In the genomic region with DNA sequence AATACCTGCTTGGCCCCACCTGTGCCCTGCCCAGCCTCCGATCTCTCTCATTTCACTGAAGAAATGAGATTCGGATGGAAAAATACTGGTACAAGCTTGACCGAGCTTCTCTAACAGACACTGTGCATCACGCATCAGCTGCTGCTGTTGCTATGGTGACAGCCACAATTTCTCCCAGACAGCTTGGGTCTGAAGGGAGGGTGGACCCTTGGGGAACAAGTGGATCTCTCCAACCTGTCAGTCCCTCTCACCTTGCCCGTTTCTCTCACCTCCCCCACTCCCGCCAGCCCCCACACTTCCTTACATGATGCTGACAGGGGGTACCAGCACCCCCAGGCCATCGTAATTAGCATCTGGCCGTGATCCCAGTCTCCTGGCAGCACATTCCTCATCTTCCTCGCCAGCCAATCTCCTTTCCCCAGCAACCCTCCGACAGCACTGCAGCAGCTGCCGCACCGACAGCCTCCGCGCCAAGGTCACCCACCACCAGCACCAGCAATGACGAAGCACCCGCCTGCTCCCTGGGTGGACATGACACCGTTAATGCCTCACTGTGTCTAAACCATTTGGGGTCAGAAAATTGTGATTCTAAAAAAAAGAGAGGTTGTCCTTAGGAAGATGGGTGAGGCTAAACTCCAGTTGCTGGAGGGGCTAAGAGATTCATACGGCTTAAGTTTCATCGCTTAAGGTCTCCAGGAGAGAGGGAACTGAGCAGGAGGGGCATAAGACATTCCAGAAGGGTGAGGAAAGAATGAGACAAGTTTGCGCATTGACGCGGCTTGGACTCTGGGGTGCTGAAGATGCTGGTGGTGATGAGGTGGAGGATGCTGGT, we compare ENCODE assay signal across 8 cellular contexts. TPM values are rescaled to one million over a fixed set of nuclear protein-coding genes. Genes with fewer than 3 reads are reported as not detected.
DNase-seq lines count a peak whose midpoint lies in the region; ATAC-seq and TF ChIP-seq lines count a peak whose summit lies in the region.

No MANE protein-coding gene starts in this region.

- H3K27ac Mint-ChIP-seq in IgD-negative memory B cell, result peak overlapping the region; percentile 18 to 43 (median 24)
- no peak overlapping the region for H3K27ac Mint-ChIP-seq in CD8-positive, alpha-beta memory T cell

- peak; percentile 70 to 86 for ATAC-seq in left cardiac atrium
- no peak for ATAC-seq in GM19463 (IDR thresholded peaks at IDR 0.05; ENCODE audit: unreplicated experiment)

- H3K36me3 ChIP-seq in BLaER1 treated with 17β-estradiol and CSF1 and Interleukin-3, amounts not matched to agents 10 nM and 100 nM, result no peaks in the 10 kb centered on the region
- no peaks in the 10 kb centered on the region for H3K36me3 ChIP-seq in adrenal gland (replicated peaks in 1 of 2)
- H3K36me3 ChIP-seq in CD8-positive, alpha-beta memory T cell (ENCODE audit: insufficient read depth, low read length), result no peaks in the 10 kb centered on the region

- H3K4me2 ChIP-seq in BLaER1 treated with 17β-estradiol and CSF1 and Interleukin-3, amounts not matched to agents 10 nM and 100 nM, result peak overlapping the region in 10 of 11 experiments; percentile 22 to 74 (median 56); a peak in 19 of 22 replicates

- TF ChIP-seq POLR2A in adrenal gland (IDR thresholded peaks at IDR 0.05), result no peak

- no peak for TF ChIP-seq CTCF in adrenal gland (IDR thresholded peaks at IDR 0.05)

- intact Hi-C loops in adrenal gland (cut with DNase I) (no loop called here), left cardiac atrium (cut with DNase I) (no loop called here)

- peaks cover 7% of the 10 kb centered on the region for H3K27me3 Mint-ChIP-seq in IgD-negative memory B cell
- peaks cover 11 to 14% of the 10 kb centered on the region in 2 donors for H3K27me3 Mint-ChIP-seq in CD8-positive, alpha-beta memory T cell

- no peaks in the 10 kb centered on the region for H3K9me3 ChIP-seq in BLaER1 treated with 17β-estradiol and CSF1 and Interleukin-3, amounts not matched to agents 10 nM and 100 nM (replicated peaks in 1 of 11)
- H3K9me3 ChIP-seq in adrenal gland (replicated peaks in 1 of 3), result no peaks in the 10 kb centered on the region
- H3K9me3 ChIP-seq in CD8-positive, alpha-beta memory T cell (ENCODE audit: low read length), result no peaks in the 10 kb centered on the region

- no peak overlapping the region for H3K4me3 ChIP-seq in BLaER1 treated with 17β-estradiol and CSF1 and Interleukin-3, amounts not matched to agents 10 nM and 100 nM
- H3K4me3 ChIP-seq in adrenal gland, result peak overlapping the region in 1 of 4 donors; percentile 9
- no peak overlapping the region for H3K4me3 ChIP-seq in CD8-positive, alpha-beta memory T cell (ENCODE audit: low read length)

- H4K20me1 ChIP-seq in BLaER1 treated with 17β-estradiol and CSF1 and Interleukin-3, amounts not matched to agents 10 nM and 100 nM, result no peaks in the 10 kb centered on the region

- H3K4me1 ChIP-seq in BLaER1 treated with 17β-estradiol and CSF1 and Interleukin-3, amounts not matched to agents 10 nM and 100 nM, result peaks cover 15 to 29% (median 22%) of the 10 kb centered on the region in 10 experiments
- H3K4me1 ChIP-seq in adrenal gland (replicated peaks in 1 of 2), result peaks cover 23 to 38% of the 10 kb centered on the region in 2 donors
- H3K4me1 ChIP-seq in CD8-positive, alpha-beta memory T cell (ENCODE audit: insufficient read depth, low read length), result no peaks in the 10 kb centered on the region

- POLR2A ChIA-PET in CD8-positive, alpha-beta memory T cell (lab: Charles Lee), result no interaction called here

- no peaks in the 10 kb centered on the region for H3K27me3 ChIP-seq in BLaER1 treated with 17β-estradiol and CSF1 and Interleukin-3, amounts not matched to agents 10 nM and 100 nM
- no peaks in the 10 kb centered on the region for H3K27me3 ChIP-seq in adrenal gland
- peaks cover 6% of the 10 kb centered on the region for H3K27me3 ChIP-seq in CD8-positive, alpha-beta memory T cell (ENCODE audit: insufficient read depth, low read length, poor library complexity, severe bottlenecking)

- H3K27ac ChIP-seq in BLaER1 treated with 17β-estradiol and CSF1 and Interleukin-3, amounts not matched to agents 10 nM and 100 nM, result peak overlapping the region in 1 of 11 experiments; percentile 30; a peak in 1 of 22 replicates
- peak overlapping the region; percentile 35 to 93 (median 88) for H3K27ac ChIP-seq in adrenal gland
- H3K27ac ChIP-seq in CD8-positive, alpha-beta memory T cell (ENCODE audit: low read depth, low read length), result no peak overlapping the region

- H3K9ac ChIP-seq in BLaER1 treated with 17β-estradiol and CSF1 and Interleukin-3, amounts not matched to agents 10 nM and 100 nM, result no peak overlapping the region

- CTCF ChIA-PET in CD8-positive, alpha-beta memory T cell (lab: Charles Lee), result no interaction called here

- no peaks in the 10 kb centered on the region for H3K9me3 Mint-ChIP-seq in IgD-negative memory B cell
- no peaks in the 10 kb centered on the region for H3K9me3 Mint-ChIP-seq in CD8-positive, alpha-beta memory T cell

- H3K36me3 Mint-ChIP-seq in IgD-negative memory B cell, result peaks cover 2% of the 10 kb centered on the region
- H3K36me3 Mint-ChIP-seq in CD8-positive, alpha-beta memory T cell, result no peaks in the 10 kb centered on the region

- no peak overlapping the region for H3K4me3 Mint-ChIP-seq in IgD-negative memory B cell
- H3K4me3 Mint-ChIP-seq in CD8-positive, alpha-beta memory T cell, result no peak overlapping the region

- DNase-seq in adrenal gland (peak; percentile 83 to 96 (median 92)), left cardiac atrium (peak; percentile 70), putamen (ENCODE audit: low spot score) (peak; percentile 78), T-helper 1 cell (no peak)
- DNase-seq in CD8-positive, alpha-beta memory T cell, result no peak

- 13 to 19% (median 16%) methylated on average over 18 to 22 of the region's 22 CpGs for WGBS in adrenal gland, 4 donors

- peaks cover 0 to 7% (median 6%) of the 10 kb centered on the region in 3 donors for H3K4me1 Mint-ChIP-seq in IgD-negative memory B cell
- peaks cover 3 to 8% (median 3%) of the 10 kb centered on the region in 3 donors for H3K4me1 Mint-ChIP-seq in CD8-positive, alpha-beta memory T cell

RNA-seq across cellular contexts. Expression of gene TNRC6A, which starts 58.6 kb away (rescaled TPM):
- polyA plus RNA-seq in IgD-negative memory B cell (26.3 TPM), adrenal gland (10 to 100 TPM; 38.7 to 69.3 (median 42.3) TPM)
- total RNA-seq in adrenal gland (10 to 100 TPM; 32.0 to 83.3 (median 54.0) TPM), left cardiac atrium (10 to 100 TPM; 31.5 to 31.9 TPM)
- 10 to 100 TPM; 40.4 to 44.0 TPM for total RNA-seq in CD8-positive, alpha-beta memory T cell
- polyA plus RNA-seq in CD8-positive, alpha-beta memory T cell, result 11.4 TPM

Comparison
In these comparisons a context has a peak if more than half of its experiments do, and no peak if none do; other contexts are left out.
1. H3K27ac Mint-ChIP-seq: peak in IgD-negative memory B cell (3 of 3); none in CD8-positive, alpha-beta memory T cell (0 of 8).
2. DNase-seq: peak in adrenal gland (7 of 7), left cardiac atrium (single experiment) and putamen (single experiment); none in CD8-positive, alpha-beta memory T cell (0 of 5) and T-helper 1 cell (0 of 5).